Comparison of ENCODE assay signal across 23 cellular contexts in the genomic region with DNA sequence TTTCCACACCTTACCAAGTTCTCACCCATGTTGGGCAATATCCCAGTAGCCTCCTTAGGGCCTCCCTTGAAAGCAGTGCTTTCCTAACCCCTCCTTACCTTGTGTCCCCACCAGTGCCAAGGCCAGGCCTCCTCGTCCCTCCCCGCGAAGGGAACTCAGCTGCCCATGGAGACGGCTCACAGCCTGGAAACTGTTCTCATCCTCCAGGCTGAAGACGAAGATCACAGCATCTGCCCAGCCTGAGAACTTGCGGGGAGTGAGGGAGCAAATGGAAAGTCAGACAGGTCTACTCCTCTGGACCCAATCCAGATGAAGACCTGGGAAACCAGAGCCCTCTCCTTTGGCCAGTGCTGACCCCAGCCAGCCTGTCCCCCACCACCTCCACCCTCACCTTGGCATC. TPM values are rescaled to one million over a fixed set of nuclear protein-coding genes. Genes with fewer than 3 reads are reported as not detected.
"Had no signal": no experiment of that assay in that cellular context is flagged by ENCODE, and none has a peak within 500 bp of the region (broad histone marks: within the 10 kb centered on the region; RNA-seq: fewer than 3 reads in every experiment).

No MANE protein-coding gene starts in this region.

- ATAC-seq: gastrocnemius medialis; left lung; lower lobe of right lung; sciatic nerve; stimulated activated naive B cell treated with anti-CD40 and anti-IgM and Interleukin-4, amounts not matched to agents 10 μg/mL and 1 μg/mL and 100 μg/mL, for 72 hours; stimulated activated naive CD8-positive, alpha-beta T cell treated with anti-CD3 and anti-CD28 coated beads, Interleukin-15, amount 100 ng/mL, for 72 hours; upper lobe of right lung had no signal

- H3K4me3 Mint-ChIP-seq: memory B cell; naive B cell; stimulated activated naive B cell treated with anti-CD40 and anti-IgM and Interleukin-4, amounts not matched to agents 10 μg/mL and 1 μg/mL and 100 μg/mL, for 72 hours; stimulated activated naive CD8-positive, alpha-beta T cell treated with anti-CD3 and anti-CD28 coated beads, Interleukin-15, amount 100 ng/mL, for 72 hours had no signal

- H3K9me3 Mint-ChIP-seq: memory B cell; naive B cell; nephron; stimulated activated naive B cell treated with anti-CD40 and anti-IgM and Interleukin-4, amounts not matched to agents 10 μg/mL and 1 μg/mL and 100 μg/mL, for 72 hours; stimulated activated naive CD8-positive, alpha-beta T cell treated with anti-CD3 and anti-CD28 coated beads, Interleukin-15, amount 100 ng/mL, for 72 hours had no signal

- H3K27me3 Mint-ChIP-seq: memory B cell; naive B cell; stimulated activated naive B cell treated with anti-CD40 and anti-IgM and Interleukin-4, amounts not matched to agents 10 μg/mL and 1 μg/mL and 100 μg/mL, for 72 hours; stimulated activated naive CD8-positive, alpha-beta T cell treated with anti-CD3 and anti-CD28 coated beads, Interleukin-15, amount 100 ng/mL, for 72 hours had no signal

- H3K27me3 ChIP-seq: testis had no signal

- H3K27ac ChIP-seq: epithelial cell of prostate, esophagus muscularis mucosa, gastrocnemius medialis, left lung, lower lobe of right lung, spleen, testis, tibial nerve, upper lobe of right lung, vagina had no signal

- H3K36me3 ChIP-seq: esophagus muscularis mucosa, gastrocnemius medialis, tibial nerve, upper lobe of right lung, vagina had no signal

- H3K4me3 ChIP-seq: esophagus muscularis mucosa, gastrocnemius medialis, left lung, lower lobe of right lung, spleen, testis, tibial nerve, upper lobe of right lung, vagina had no signal

- DNase-seq: effector memory CD4-positive, alpha-beta T cell; gastrocnemius medialis; lower lobe of right lung; midbrain; naive B cell; spleen; stimulated activated CD4-positive, alpha-beta T cell treated with anti-CD3 and anti-CD28 coated beads, Interleukin-15, amount 100 ng/mL, for 24 hours; stimulated activated CD4-positive, alpha-beta T cell treated with anti-CD3 and anti-CD28 coated beads, Interleukin-1b, Interleukin-23, amount 100 ng/mL, for 48 hours; stimulated activated CD4-positive, alpha-beta T cell treated with anti-CD3 and anti-CD28 coated beads, Interleukin-4, amount 100 ng/mL, for 24 hours; stimulated activated naive B cell treated with anti-CD40 and anti-IgM and Interleukin-4, amounts not matched to agents 10 μg/mL and 1 μg/mL and 100 μg/mL, for 72 hours; stimulated activated naive CD8-positive, alpha-beta T cell treated with anti-CD3 and anti-CD28 coated beads, Interleukin-15, amount 100 ng/mL, for 72 hours; testis; upper lobe of right lung had no signal

- FAIRE-seq: endometrium, keratinocyte had no signal

- H3K4me1 ChIP-seq: upper lobe of right lung had no signal

- H3K9me3 ChIP-seq: esophagus muscularis mucosa, gastrocnemius medialis, left lung, lower lobe of right lung, spleen, testis, tibial nerve, upper lobe of right lung, vagina had no signal

- H3K27ac Mint-ChIP-seq: naive B cell; stimulated activated naive B cell treated with anti-CD40 and anti-IgM and Interleukin-4, amounts not matched to agents 10 μg/mL and 1 μg/mL and 100 μg/mL, for 72 hours had no signal

RNA-seq across cellular contexts. Expression of gene CYP27B1, which starts 33.0 kb away (rescaled TPM):
- total RNA-seq: gastrocnemius medialis had no signal
